8 cellular contexts compared by ENCODE assay signal in the genomic region with DNA sequence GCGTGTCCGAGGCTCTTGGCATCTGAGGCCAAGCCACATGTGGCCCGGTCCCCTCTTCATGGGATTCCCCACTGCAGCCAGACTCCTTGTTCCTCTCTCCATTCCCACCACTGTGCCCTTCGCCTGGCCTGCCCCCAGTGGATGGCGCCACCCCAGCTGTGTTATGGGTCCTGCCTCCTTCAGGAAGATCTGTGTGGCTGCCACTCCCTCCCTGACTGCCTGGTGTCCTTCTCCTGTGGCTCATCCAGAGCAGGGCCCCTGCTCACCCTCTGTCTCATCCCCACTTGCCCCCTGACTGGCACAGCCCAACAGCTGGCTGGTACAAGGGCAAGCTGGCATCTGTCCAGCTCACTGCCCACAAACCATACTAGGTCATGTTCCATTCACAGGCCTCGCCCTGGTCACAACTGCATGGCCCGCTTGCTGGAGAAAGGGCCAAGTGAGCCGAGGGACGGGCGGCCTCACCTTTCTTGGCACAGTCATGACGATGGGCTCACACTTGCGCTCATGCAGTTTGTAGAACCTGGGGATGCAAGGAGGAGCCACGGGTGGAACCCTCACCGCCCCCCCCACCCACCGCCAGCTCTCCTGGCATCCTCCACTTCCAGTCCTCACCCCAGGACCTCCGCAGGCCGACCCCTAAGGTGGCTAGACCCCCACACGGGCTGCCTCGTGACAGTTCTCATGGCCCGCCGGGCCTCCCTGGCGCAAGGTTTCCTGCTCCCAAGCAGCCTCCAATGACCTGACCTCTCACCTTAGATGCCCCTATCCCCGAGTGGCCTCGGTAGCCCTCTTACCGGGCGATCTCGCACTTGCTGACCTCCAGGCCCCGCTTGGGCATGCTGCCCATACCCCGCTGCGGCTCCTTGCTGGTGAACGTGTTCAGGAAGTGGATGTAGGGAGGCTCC. TPM values are rescaled to one million over a fixed set of nuclear protein-coding genes. Genes with fewer than 3 reads are reported as not detected.
DNase-seq lines count a peak whose midpoint lies in the region; ATAC-seq and TF ChIP-seq lines count a peak whose summit lies in the region.

No MANE protein-coding gene starts in this region.

- H3K4me1 ChIP-seq in heart right ventricle: peaks cover 14 to 68% (median 47%) of the 10 kb centered on the region in 9 donors
- peaks cover 80% of the 10 kb centered on the region for H3K4me1 ChIP-seq in OCI-LY7 (ENCODE audit: insufficient read depth, low read length, poor library complexity, severe bottlenecking)

- H3K27me3 Mint-ChIP-seq in nephron progenitor cell (ENCODE audit: low read depth, poor library complexity): no peaks in the 10 kb centered on the region

- H3K9me3 ChIP-seq in heart right ventricle: no peaks in the 10 kb centered on the region
- no peaks in the 10 kb centered on the region for H3K9me3 ChIP-seq in OCI-LY7 (ENCODE audit: low read length)

- BruUV-seq in OCI-LY7 (replicated peaks; lab: Mats Ljungman, UMichigan): no TSS peak

- H2AFZ ChIP-seq in OCI-LY7 (ENCODE audit: low read length): no peak overlapping the region

- H3K79me2 ChIP-seq in OCI-LY7 (ENCODE audit: insufficient read depth, low read depth, low read length): peaks cover 29% of the 10 kb centered on the region

- DNase-seq in heart right ventricle: no peak
- DNase-seq in Right ventricle myocardium superior: no peak
- DNase-seq in OCI-LY7 (ENCODE audit: low spot score): no peak
- peak; percentile 47 for DNase-seq in cerebellar cortex (ENCODE audit: low spot score)
- no peak for DNase-seq in nephron progenitor cell
- DNase-seq in NCI-H1436 treated with DMSO at 0.1 percent for 48 hours (lab: John Stamatoyannopoulos, UW): no peak

- peak overlapping the region; percentile 84 for H3K27ac Mint-ChIP-seq in nephron progenitor cell

- peaks cover 0 to 71% (median 12%) of the 10 kb centered on the region in 9 donors for H3K36me3 ChIP-seq in heart right ventricle
- peaks cover 35% of the 10 kb centered on the region for H3K36me3 ChIP-seq in OCI-LY7 (ENCODE audit: insufficient read depth, low read length)

- no peaks in the 10 kb centered on the region for H3K9me3 Mint-ChIP-seq in nephron progenitor cell

- peak in 2 of 8 donors; percentile 1 to 3 for ATAC-seq in heart right ventricle
- ATAC-seq in Right ventricle myocardium superior (ENCODE audit: poor library complexity): no peak
- ATAC-seq in HG03045 (IDR thresholded peaks at IDR 0.05; ENCODE audit: unreplicated experiment): no peak
- ATAC-seq in GM19467 (IDR thresholded peaks at IDR 0.05; ENCODE audit: unreplicated experiment): no peak

- no peaks in the 10 kb centered on the region for H3K9me2 ChIP-seq in OCI-LY7 (ENCODE audit: insufficient read depth, low read length)

- intact Hi-C loops in heart right ventricle (cut with DNase I) (loop anchor here in 1 of 10 donors (10.0 kb wide), 1 partner anchor 895 kb away; the partner anchor contains the start of genes ACTN3 and ZDHHC24), Right ventricle myocardium superior (cut with DNase I) (no loop called here), OCI-LY7 (cut with micrococcal nuclease; ENCODE audit: unreplicated experiment) (no loop called here)

- H3K36me3 Mint-ChIP-seq in nephron progenitor cell (ENCODE audit: low read depth): peaks cover 5% of the 10 kb centered on the region

- peak overlapping the region; percentile 97 for H3K4me2 ChIP-seq in OCI-LY7 (ENCODE audit: low read length)

- H3K27ac ChIP-seq in heart right ventricle (peak overlapping the region in 8 of 10 donors; percentile 28 to 93 (median 50)), OCI-LY7 (ENCODE audit: low read depth, low read length, poor library complexity, severe bottlenecking) (peak overlapping the region; percentile 94)

- 69 to 74% methylated on average over 30 to 31 of the region's 31 CpGs for WGBS in heart right ventricle, 2 donors

- no peak overlapping the region for H3K4me3 Mint-ChIP-seq in nephron progenitor cell

- no peaks in the 10 kb centered on the region for H3K27me3 ChIP-seq in heart right ventricle

- CTCF ChIA-PET in OCI-LY7 (lab: Charles Lee; ENCODE audit: unreplicated experiment): interaction anchor here (0.5 to 1.8 kb wide), 5 partner anchors 17 to 45 kb away, joined by 3 to 7 read pairs (median 3); partner anchors contain the start of gene PPP1CA

- H4K20me1 ChIP-seq in OCI-LY7 (ENCODE audit: insufficient read depth, low read length): peaks cover 12% of the 10 kb centered on the region

- TF ChIP-seq CTCF in heart right ventricle (IDR thresholded peaks at IDR 0.05) (peak in 4 of 9 donors; percentile 14 to 23 (median 21)), OCI-LY7 (conservative IDR thresholded peaks at IDR 0.05; ENCODE audit: low read length) (peak; percentile 72), nephron progenitor cell (IDR thresholded peaks at IDR 0.05) (no peak)

- H3K4me1 Mint-ChIP-seq in nephron progenitor cell: peaks cover 15% of the 10 kb centered on the region

- H3K4me3 ChIP-seq in heart right ventricle: peak overlapping the region in 1 of 10 donors; percentile 59
- peak overlapping the region; percentile 81 for H3K4me3 ChIP-seq in OCI-LY7 (ENCODE audit: low read depth, low read length, poor library complexity, severe bottlenecking)

- POLR2A ChIA-PET in OCI-LY7 (lab: Charles Lee): interaction anchor here (0.6 to 3.6 kb wide), 7 partner anchors 10 to 197 kb away, joined by 3 to 20 read pairs (median 4); partner anchors contain the start of genes PPP1CA and TMEM134

RNA-seq across cellular contexts. Expression of gene PTPRCAP, which starts 2.1 kb away (rescaled TPM):
- total RNA-seq in heart right ventricle: 10 to 100 TPM in 1 of 10 donors, 1 to 10 TPM in 3, under 1 TPM in 4, not detected in 2; 0.42 to 10.1 (median 0.96) TPM
- polyA plus RNA-seq in heart right ventricle: 1 to 10 TPM; 1.7 to 3.1 TPM
- total RNA-seq in Right ventricle myocardium superior: 1.0 TPM
- total RNA-seq in OCI-LY7 (2014; rRNA removed; shearing (Covaris generic)): 175 and 212 TPM in 2 replicates
- 101 and 129 TPM in 2 replicates for total RNA-seq in OCI-LY7 (2022)

RNA-seq across cellular contexts. Expression of gene CORO1B, which starts 3.7 kb away (rescaled TPM):
- total RNA-seq in heart right ventricle: 10 to 100 TPM; 12.2 to 38.7 (median 19.6) TPM
- 10 to 100 TPM; 29.1 to 42.3 TPM for polyA plus RNA-seq in heart right ventricle
- total RNA-seq in Right ventricle myocardium superior: 27.1 TPM
- total RNA-seq in OCI-LY7 (2014; rRNA removed; shearing (Covaris generic)): 48.0 and 55.3 TPM in 2 replicates
- 85.3 and 87.4 TPM in 2 replicates for total RNA-seq in OCI-LY7 (2022)

RNA-seq across cellular contexts. Expression of gene RPS6KB2, which starts 11.3 kb away (rescaled TPM):
- total RNA-seq in heart right ventricle (10 to 100 TPM; 16.3 to 30.4 (median 20.8) TPM), Right ventricle myocardium superior (24.6 TPM), OCI-LY7 (2022) (48.3 and 54.9 TPM in 2 replicates)
- 10 to 100 TPM; 32.2 to 46.3 TPM for polyA plus RNA-seq in heart right ventricle
- 51.1 and 69.4 TPM in 2 replicates for total RNA-seq in OCI-LY7 (2014; rRNA removed; shearing (Covaris generic))

RNA-seq across cellular contexts. Expression of gene GPR152, which starts 13.0 kb away (rescaled TPM):
- not detected for total RNA-seq in heart right ventricle
- not detected for polyA plus RNA-seq in heart right ventricle
- not detected for total RNA-seq in Right ventricle myocardium superior
- not detected in 2 replicates for total RNA-seq in OCI-LY7 (2014; rRNA removed; shearing (Covaris generic))
- total RNA-seq in OCI-LY7 (2022): not detected in 2 replicates

RNA-seq across cellular contexts. Expression of gene CABP4, which starts 15.6 kb away (rescaled TPM):
- 1 to 10 TPM in 2 of 10 donors, under 1 TPM in 7, not detected in 1; 0.17 to 1.5 (median 0.70) TPM for total RNA-seq in heart right ventricle
- polyA plus RNA-seq in heart right ventricle: 1 to 10 TPM in 1 of 2 donors, under 1 TPM in 1; 0.39 to 1.5 TPM
- 0.75 TPM for total RNA-seq in Right ventricle myocardium superior
- total RNA-seq in OCI-LY7 (2014; rRNA removed; shearing (Covaris generic)): 3.0 and 3.1 TPM in 2 replicates
- total RNA-seq in OCI-LY7 (2022): 11.5 and 11.8 TPM in 2 replicates

Comparison
In these comparisons a context has a peak if more than half of its experiments do, and no peak if none do; other contexts are left out.
1. RNA of gene PTPRCAP, which starts 2.1 kb away (total RNA-seq): 101 to 212 TPM in OCI-LY7; 1.0 TPM in Right ventricle myocardium superior (single experiment) and 0.42 to 10.1 TPM in heart right ventricle; every median in the first group is over 4 times any median in the second.